ENCODE assay signal across 7 cellular contexts in genomic region chr1:43238104-43238503, GRCh38. TPM values are rescaled to one million over a fixed set of nuclear protein-coding genes. Genes with fewer than 3 reads are reported as not detected.
DNase-seq lines count a peak whose midpoint lies in the region; ATAC-seq and TF ChIP-seq lines count a peak whose summit lies in the region.

No MANE protein-coding gene starts in this region.

- H4K91ac ChIP-seq in IMR-90 (ENCODE audit: insufficient read depth, low read depth, low read length), result no peak overlapping the region

- no peak overlapping the region for H3K27ac ChIP-seq in IMR-90 (ENCODE audit: insufficient read depth, low read length)
- peak overlapping the region in 1 of 5 donors; percentile 1 for H3K27ac ChIP-seq in stomach

- CTCF ChIA-PET in IMR-90 (lab: Yijun Ruan, JAX), result no interaction called here

- ATAC-seq in IMR-90 (ENCODE audit: low read depth) (peak; percentile 88), HG02798 (IDR thresholded peaks at IDR 0.05; ENCODE audit: poor library complexity, unreplicated experiment) (no peak)

- H2AK9ac ChIP-seq in IMR-90 (replicated peaks; ENCODE audit: low read depth, low read length, poor library complexity), result peak overlapping the region; percentile 17

- dilution Hi-C loops in IMR-90 (cut with HindIII; ENCODE audit: low sequenced_read_pairs, unreplicated experiment), result no loop called here

- H3K4me2 ChIP-seq in IMR-90 (ENCODE audit: low read depth, low read length), result no peak overlapping the region

- no peak overlapping the region for H3K4ac ChIP-seq in IMR-90 (ENCODE audit: low read depth, low read length)

- no peak overlapping the region for H3K9ac ChIP-seq in IMR-90 (ENCODE audit: low read depth, low read length)

- H2BK15ac ChIP-seq in IMR-90 (ENCODE audit: low read depth, low read length), result peak overlapping the region; percentile 24; the same call in 1 of the 3 replicates

- no TSS peak for BruUV-seq in IMR-90 (replicated peaks; lab: Mats Ljungman, UMichigan)

- DNase-seq in EH (ENCODE audit: low read depth) (peak; percentile 77), IMR-90 (peak; percentile 64), RPMI8226 (peak; percentile 54), choroid plexus epithelial cell (ENCODE audit: low read depth) (peak; percentile 79), left kidney (ENCODE audit: low read depth, low spot score) (peak; percentile 83), stomach (peak; percentile 82)

- TF ChIP-seq EP300 in stomach (IDR thresholded peaks at IDR 0.05), result no peak

- peak; percentile 89 for TF ChIP-seq RAD21 in IMR-90 (IDR thresholded peaks at IDR 0.05; ENCODE audit: low read length)

- H2BK5ac ChIP-seq in IMR-90 (ENCODE audit: low read depth, low read length, poor library complexity, severe bottlenecking), result no peak overlapping the region

- TF ChIP-seq CTCF in IMR-90 (conservative IDR thresholded peaks at IDR 0.05; ENCODE audit: low read depth, low read length) (peak; percentile 80), choroid plexus epithelial cell (conservative IDR thresholded peaks at IDR 0.05; ENCODE audit: low read depth, low read length) (peak; percentile 94), stomach (IDR thresholded peaks at IDR 0.05) (peak in 5 of 7 experiments; percentile 56 to 82 (median 65))

- POLR2A ChIA-PET in IMR-90 (lab: Charles Lee; ENCODE audit: unreplicated experiment), result no interaction called here

- in situ Hi-C loops in IMR-90 (cut with MboI; ENCODE audit: low sequenced_read_pairs), result loop anchor here (10.0 kb wide), 1 partner anchor 117 kb away; the partner anchor contains the start of gene CDC20

- no peaks in the 10 kb centered on the region for H4K20me1 ChIP-seq in IMR-90 (ENCODE audit: insufficient read depth, low read length)

- no peak overlapping the region for H3K56ac ChIP-seq in IMR-90 (ENCODE audit: extremely low read depth, insufficient read depth, low read length)

- no peak overlapping the region for H3K23ac ChIP-seq in IMR-90 (ENCODE audit: low read depth, low read length)

- H3K27me3 ChIP-seq in IMR-90 (ENCODE audit: control insufficient read depth, insufficient read depth, low read length) (no peaks in the 10 kb centered on the region), stomach (no peaks in the 10 kb centered on the region)

- H3K9me1 ChIP-seq in IMR-90 (ENCODE audit: insufficient read depth, low read length), result no peaks in the 10 kb centered on the region; the same call in 1 of the 2 replicates

- peaks cover 6% of the 10 kb centered on the region; the same call in 1 of the 2 replicates for H3K4me1 ChIP-seq in IMR-90 (ENCODE audit: control insufficient read depth, insufficient read depth, low read length)
- H3K4me1 ChIP-seq in stomach, result peaks cover 25 to 48% (median 31%) of the 10 kb centered on the region in 4 donors

- intact Hi-C loops in IMR-90 (cut with micrococcal nuclease), result loop anchor here (1.0 kb wide), 2 partner anchors 120 to 176 kb away; partner anchors contain the start of gene CDC20
- intact Hi-C loops in stomach (cut with DNase I; ENCODE audit: low total_unique reads), result no loop called here

- no peaks in the 10 kb centered on the region for H3K79me1 ChIP-seq in IMR-90 (ENCODE audit: low read depth in 1 of 2, low read length in 2 of 2)

- H3K4me3 ChIP-seq in IMR-90 (ENCODE audit: insufficient read depth, low read depth, low read length), result no peak overlapping the region
- no peak overlapping the region for H3K4me3 ChIP-seq in choroid plexus epithelial cell (ENCODE audit: low read depth, low read length)
- H3K4me3 ChIP-seq in stomach, result no peak overlapping the region

- H2BK20ac ChIP-seq in IMR-90 (ENCODE audit: low read depth, low read length), result no peak overlapping the region

- no peak overlapping the region for H3K18ac ChIP-seq in IMR-90 (ENCODE audit: low read depth, low read length)

- TF ChIP-seq POLR2A in IMR-90 (IDR thresholded peaks at IDR 0.05; ENCODE audit: low read depth, low read length) (no peak), stomach (IDR thresholded peaks at IDR 0.05) (no peak)

- H4K5ac ChIP-seq in IMR-90 (ENCODE audit: low read depth, low read length), result no peak overlapping the region

- no peaks in the 10 kb centered on the region for H3K9me3 ChIP-seq in IMR-90 (ENCODE audit: control insufficient read depth, insufficient read depth, low read length)
- H3K9me3 ChIP-seq in stomach, result no peaks in the 10 kb centered on the region

- no peak overlapping the region for H2BK120ac ChIP-seq in IMR-90 (ENCODE audit: low read depth, low read length)

- H3K36me3 ChIP-seq in IMR-90 (ENCODE audit: control insufficient read depth, insufficient read depth, low read length), result no peaks in the 10 kb centered on the region
- H3K36me3 ChIP-seq in stomach, result no peaks in the 10 kb centered on the region

- no peak overlapping the region; a peak in 1 of 4 replicates for H4K8ac ChIP-seq in IMR-90 (ENCODE audit: low read depth in 2 of 2, low read length in 2 of 2)

- WGBS in IMR-90 (ENCODE audit: extremely low coverage in 2 of 2, insufficient read length in 1 of 2), 2 experiments, result 0% methylated on average over 3 of the region's 4 CpGs; no CpG with 5 or more reads in 1 of the 2 experiments
- 0 to 5% (median 3%) methylated on average over 4 of the region's 4 CpGs for WGBS in stomach, 5 donors

- peak overlapping the region; percentile 74 for H2AFZ ChIP-seq in IMR-90 (replicated peaks; ENCODE audit: low read length, poor library complexity)

- H3K14ac ChIP-seq in IMR-90 (replicated peaks; ENCODE audit: low read depth, low read length), result no peak overlapping the region

- H2AK5ac ChIP-seq in IMR-90 (ENCODE audit: low read depth, low read length), result no peak overlapping the region

TF ChIP-seq in IMR-90, 13 proteins besides CTCF, POLR2A, EP300 and RAD21:
- TF ChIP-seq SMC3 (IDR thresholded peaks at IDR 0.05; ENCODE audit: low read depth, low read length) (peak; percentile 75), RFX5 (IDR thresholded peaks at IDR 0.05; ENCODE audit: low read depth, low read length) (no peak)

RNA-seq across cellular contexts. Expression of gene TMEM125, which starts 31.7 kb away (rescaled TPM):
- total RNA-seq in IMR-90 (2012; rRNA removed), result under 0.01 TPM in 1 of 2 replicates, not detected in the other
- polyA plus RNA-seq in IMR-90 (2012; rRNA removed), result 0.03 and 0.10 TPM in 2 replicates
- polyA plus RNA-seq in IMR-90 (2012; cell fraction: cytosol; rRNA removed), result 0.09 and 0.14 TPM in 2 replicates
- polyA plus RNA-seq in IMR-90 (2012; cell fraction: nucleus; rRNA removed; ENCODE audit: low replicate concordance), result 0.06 and 0.24 TPM in 2 replicates
- total RNA-seq in stomach, result 10 to 100 TPM in 3 of 5 donors, 1 to 10 TPM in 2; 7.0 to 41.9 (median 13.6) TPM
- 10 to 100 TPM; 19.2 to 38.8 (median 26.5) TPM for polyA plus RNA-seq in stomach

RNA-seq across cellular contexts. Expression of gene C1orf210, which starts 47.3 kb away (rescaled TPM):
- total RNA-seq in IMR-90 (2012; rRNA removed), result not detected in 2 replicates
- not detected in 2 replicates for polyA plus RNA-seq in IMR-90 (2012; rRNA removed)
- 0.05 TPM in 1 of 2 replicates, not detected in the other for polyA plus RNA-seq in IMR-90 (2012; cell fraction: cytosol; rRNA removed)
- polyA plus RNA-seq in IMR-90 (2012; cell fraction: nucleus; rRNA removed; ENCODE audit: low replicate concordance), result not detected in 2 replicates
- total RNA-seq in stomach, result 10 to 100 TPM in 2 of 5 donors, 1 to 10 TPM in 2, not detected in 1; 4.3 to 24.3 (median 11.6) TPM
- polyA plus RNA-seq in stomach, result 10 to 100 TPM in 2 of 3 donors, 1 to 10 TPM in 1; 7.7 to 34.4 (median 20.2) TPM
